1 cellular context compared by ENCODE assay signal in genomic region chr15:78299302-78300102, GRCh38.
A peak's percentile ranks its signal among the peaks of the same experiment; 100 is the strongest.
TF ChIP-seq lines count a peak whose summit lies in the region.

SKIC8 (minus strand) TSS chr15:78299609; CDS start chr15:78295686, 3,923 bp downstream.

TF ChIP-seq in HepG2, 621 proteins besides CTCF, POLR2A, EP300 and RAD21 (continued from another document and continues in another):
- TF ChIP-seq ZBTB40 (IDR thresholded peaks at IDR 0.05) (peak; percentile 29; the same call in 1 of the 2 replicates), ZBTB40 (CRISPR knock-in tag; IDR thresholded peaks at IDR 0.05) (peak; percentile 62), CSRNP1 (CRISPR knock-in tag; IDR thresholded peaks at IDR 0.05) (peak; percentile 57; the same call in 1 of the 2 replicates), RFXAP (CRISPR knock-in tag; IDR thresholded peaks at IDR 0.05; ENCODE audit: borderline replicate concordance) (peak; percentile 65; the same call in 1 of the 2 replicates), NR2C2 (CRISPR knock-in tag; IDR thresholded peaks at IDR 0.05; ENCODE audit: borderline replicate concordance) (peak; percentile 97), HDAC2 (CRISPR knock-in tag; IDR thresholded peaks at IDR 0.05) (peak; percentile 78), HIVEP1 (CRISPR knock-in tag; IDR thresholded peaks at IDR 0.05) (no peak), ZNF124 (CRISPR knock-in tag; IDR thresholded peaks at IDR 0.05) (no peak), BRF2 (CRISPR knock-in tag; IDR thresholded peaks at IDR 0.05) (0 out of 2 replicates have a peak, but pooled peaks have one; percentile 39), ATF2 (CRISPR knock-in tag; IDR thresholded peaks at IDR 0.05) (0 out of 2 replicates have a peak, but pooled peaks have one; percentile 41), ZNF580 (CRISPR knock-in tag; IDR thresholded peaks at IDR 0.05; ENCODE audit: borderline replicate concordance, low read depth) (peak; percentile 50; the same call in 1 of the 2 replicates), SCMH1 (CRISPR knock-in tag; IDR thresholded peaks at IDR 0.05; ENCODE audit: borderline replicate concordance) (no peak), ZNF24 (IDR thresholded peaks at IDR 0.05) (no peak), LCORL (IDR thresholded peaks at IDR 0.05) (no peak), LCORL (CRISPR knock-in tag; IDR thresholded peaks at IDR 0.05) (no peak), DRAP1 (CRISPR knock-in tag; IDR thresholded peaks at IDR 0.05) (peak; percentile 60; the same call in 1 of the 2 replicates), HOXA3 (CRISPR knock-in tag; IDR thresholded peaks at IDR 0.05) (peak; percentile 96), ZBTB42 (CRISPR knock-in tag; IDR thresholded peaks at IDR 0.05) (no peak), TFE3 (CRISPR knock-in tag; IDR thresholded peaks at IDR 0.05) (0 out of 2 replicates have a peak, but pooled peaks have one; percentile 34), TFDP2 (CRISPR knock-in tag; IDR thresholded peaks at IDR 0.05) (peak; percentile 64), ZC3H13 (CRISPR knock-in tag; IDR thresholded peaks at IDR 0.05) (no peak), ZNF329 (CRISPR knock-in tag; IDR thresholded peaks at IDR 0.05; ENCODE audit: low read depth) (no peak), TEAD3 (CRISPR knock-in tag; optimal IDR thresholded peaks at IDR 0.05; ENCODE audit: borderline replicate concordance) (peak; percentile 32), PAXIP1 (CRISPR knock-in tag; conservative IDR thresholded peaks at IDR 0.05) (peak; percentile 56), ZNF747 (CRISPR knock-in tag; IDR thresholded peaks at IDR 0.05; ENCODE audit: borderline replicate concordance) (peak; percentile 62; the same call in 1 of the 2 replicates), ZNF749 (CRISPR knock-in tag; IDR thresholded peaks at IDR 0.05; ENCODE audit: borderline replicate concordance) (peak; percentile 64; the same call in 1 of the 2 replicates), FOSL2 (CRISPR knock-in tag; IDR thresholded peaks at IDR 0.05) (peak; percentile 54), STAT5B (CRISPR knock-in tag; IDR thresholded peaks at IDR 0.05) (no peak), ZSCAN29 (CRISPR knock-in tag; conservative IDR thresholded peaks at IDR 0.05) (0 out of 2 replicates have a peak, but pooled peaks have one; percentile 30), TBX2 (CRISPR knock-in tag; IDR thresholded peaks at IDR 0.05; ENCODE audit: borderline replicate concordance) (peak; percentile 67; the same call in 1 of the 2 replicates), ZNF703 (CRISPR knock-in tag; IDR thresholded peaks at IDR 0.05; ENCODE audit: borderline replicate concordance) (no peak), ZSCAN9 (CRISPR knock-in tag; IDR thresholded peaks at IDR 0.05; ENCODE audit: borderline replicate concordance) (no peak), ZNF737 (CRISPR knock-in tag; IDR thresholded peaks at IDR 0.05; ENCODE audit: borderline replicate concordance) (no peak)
